1 cellular context compared by ENCODE assay signal in the genomic region with DNA sequence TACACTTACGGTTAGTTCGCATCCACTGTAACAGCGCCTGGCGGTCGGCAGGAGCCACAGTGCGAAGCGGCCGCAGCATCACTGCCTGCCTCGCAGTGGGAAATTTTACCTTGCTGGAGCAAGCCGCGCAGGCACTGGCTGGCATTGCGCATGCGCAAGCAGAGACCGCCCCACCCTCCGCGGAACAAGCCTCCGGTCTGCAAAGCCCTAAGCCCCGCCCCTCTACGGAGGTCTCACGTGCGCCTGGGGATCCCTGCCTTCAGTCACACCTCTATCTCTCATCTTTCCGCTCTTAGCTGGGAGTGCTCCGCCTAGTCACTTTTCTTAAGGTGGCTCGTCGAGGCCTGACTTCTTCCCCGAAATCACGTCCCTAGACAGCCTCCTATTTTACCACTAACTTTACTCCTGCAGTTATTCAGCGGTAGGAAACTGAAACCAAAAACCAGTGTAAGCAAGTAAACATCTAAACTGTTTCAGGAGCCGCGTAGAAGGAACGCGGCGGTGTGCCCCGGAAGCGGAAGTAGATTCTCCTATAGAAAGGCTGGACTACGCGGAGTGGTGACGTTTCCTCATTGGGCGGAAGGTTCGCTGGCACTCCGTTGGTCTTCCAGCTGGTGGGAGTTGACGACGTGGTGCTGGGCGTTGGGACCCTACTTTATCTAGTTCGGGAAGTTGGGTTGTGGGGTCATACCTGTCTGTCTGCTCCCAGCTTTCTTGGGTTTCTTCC.
TF ChIP-seq lines count a peak whose summit lies in the region.

SRP54 (plus strand) TSS at position 572 of the 727 bp plus-strand sequence. CDS start 13,718 bp downstream, outside the sequence.

TF ChIP-seq in HepG2, 621 proteins besides CTCF, POLR2A, EP300 and RAD21 (continued from another document and continues in another):
- TF ChIP-seq, protein P1, sequence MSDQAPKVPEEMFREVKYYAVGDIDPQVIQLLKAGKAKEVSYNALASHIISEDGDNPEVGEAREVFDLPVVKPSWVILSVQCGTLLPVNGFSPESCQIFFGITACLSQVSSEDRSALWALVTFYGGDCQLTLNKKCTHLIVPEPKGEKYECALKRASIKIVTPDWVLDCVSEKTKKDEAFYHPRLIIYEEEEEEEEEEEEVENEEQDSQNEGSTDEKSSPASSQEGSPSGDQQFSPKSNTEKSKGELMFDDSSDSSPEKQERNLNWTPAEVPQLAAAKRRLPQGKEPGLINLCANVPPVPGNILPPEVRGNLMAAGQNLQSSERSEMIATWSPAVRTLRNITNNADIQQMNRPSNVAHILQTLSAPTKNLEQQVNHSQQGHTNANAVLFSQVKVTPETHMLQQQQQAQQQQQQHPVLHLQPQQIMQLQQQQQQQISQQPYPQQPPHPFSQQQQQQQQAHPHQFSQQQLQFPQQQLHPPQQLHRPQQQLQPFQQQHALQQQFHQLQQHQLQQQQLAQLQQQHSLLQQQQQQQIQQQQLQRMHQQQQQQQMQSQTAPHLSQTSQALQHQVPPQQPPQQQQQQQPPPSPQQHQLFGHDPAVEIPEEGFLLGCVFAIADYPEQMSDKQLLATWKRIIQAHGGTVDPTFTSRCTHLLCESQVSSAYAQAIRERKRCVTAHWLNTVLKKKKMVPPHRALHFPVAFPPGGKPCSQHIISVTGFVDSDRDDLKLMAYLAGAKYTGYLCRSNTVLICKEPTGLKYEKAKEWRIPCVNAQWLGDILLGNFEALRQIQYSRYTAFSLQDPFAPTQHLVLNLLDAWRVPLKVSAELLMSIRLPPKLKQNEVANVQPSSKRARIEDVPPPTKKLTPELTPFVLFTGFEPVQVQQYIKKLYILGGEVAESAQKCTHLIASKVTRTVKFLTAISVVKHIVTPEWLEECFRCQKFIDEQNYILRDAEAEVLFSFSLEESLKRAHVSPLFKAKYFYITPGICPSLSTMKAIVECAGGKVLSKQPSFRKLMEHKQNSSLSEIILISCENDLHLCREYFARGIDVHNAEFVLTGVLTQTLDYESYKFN (CRISPR knock-in tag; conservative IDR thresholded peaks at IDR 0.05): peak; percentile 87
- TF ChIP-seq ZBTB21 (CRISPR knock-in tag; IDR thresholded peaks at IDR 0.05): peak; percentile 96
- TF ChIP-seq, protein P2, sequence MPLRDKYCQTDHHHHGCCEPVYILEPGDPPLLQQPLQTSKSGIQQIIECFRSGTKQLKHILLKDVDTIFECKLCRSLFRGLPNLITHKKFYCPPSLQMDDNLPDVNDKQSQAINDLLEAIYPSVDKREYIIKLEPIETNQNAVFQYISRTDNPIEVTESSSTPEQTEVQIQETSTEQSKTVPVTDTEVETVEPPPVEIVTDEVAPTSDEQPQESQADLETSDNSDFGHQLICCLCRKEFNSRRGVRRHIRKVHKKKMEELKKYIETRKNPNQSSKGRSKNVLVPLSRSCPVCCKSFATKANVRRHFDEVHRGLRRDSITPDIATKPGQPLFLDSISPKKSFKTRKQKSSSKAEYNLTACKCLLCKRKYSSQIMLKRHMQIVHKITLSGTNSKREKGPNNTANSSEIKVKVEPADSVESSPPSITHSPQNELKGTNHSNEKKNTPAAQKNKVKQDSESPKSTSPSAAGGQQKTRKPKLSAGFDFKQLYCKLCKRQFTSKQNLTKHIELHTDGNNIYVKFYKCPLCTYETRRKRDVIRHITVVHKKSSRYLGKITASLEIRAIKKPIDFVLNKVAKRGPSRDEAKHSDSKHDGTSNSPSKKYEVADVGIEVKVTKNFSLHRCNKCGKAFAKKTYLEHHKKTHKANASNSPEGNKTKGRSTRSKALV (CRISPR knock-in tag; IDR thresholded peaks at IDR 0.05): peak; percentile 97
- TF ChIP-seq ZBTB2 (CRISPR knock-in tag; IDR thresholded peaks at IDR 0.05; ENCODE audit: low read depth): no peak
- TF ChIP-seq, protein P3, sequence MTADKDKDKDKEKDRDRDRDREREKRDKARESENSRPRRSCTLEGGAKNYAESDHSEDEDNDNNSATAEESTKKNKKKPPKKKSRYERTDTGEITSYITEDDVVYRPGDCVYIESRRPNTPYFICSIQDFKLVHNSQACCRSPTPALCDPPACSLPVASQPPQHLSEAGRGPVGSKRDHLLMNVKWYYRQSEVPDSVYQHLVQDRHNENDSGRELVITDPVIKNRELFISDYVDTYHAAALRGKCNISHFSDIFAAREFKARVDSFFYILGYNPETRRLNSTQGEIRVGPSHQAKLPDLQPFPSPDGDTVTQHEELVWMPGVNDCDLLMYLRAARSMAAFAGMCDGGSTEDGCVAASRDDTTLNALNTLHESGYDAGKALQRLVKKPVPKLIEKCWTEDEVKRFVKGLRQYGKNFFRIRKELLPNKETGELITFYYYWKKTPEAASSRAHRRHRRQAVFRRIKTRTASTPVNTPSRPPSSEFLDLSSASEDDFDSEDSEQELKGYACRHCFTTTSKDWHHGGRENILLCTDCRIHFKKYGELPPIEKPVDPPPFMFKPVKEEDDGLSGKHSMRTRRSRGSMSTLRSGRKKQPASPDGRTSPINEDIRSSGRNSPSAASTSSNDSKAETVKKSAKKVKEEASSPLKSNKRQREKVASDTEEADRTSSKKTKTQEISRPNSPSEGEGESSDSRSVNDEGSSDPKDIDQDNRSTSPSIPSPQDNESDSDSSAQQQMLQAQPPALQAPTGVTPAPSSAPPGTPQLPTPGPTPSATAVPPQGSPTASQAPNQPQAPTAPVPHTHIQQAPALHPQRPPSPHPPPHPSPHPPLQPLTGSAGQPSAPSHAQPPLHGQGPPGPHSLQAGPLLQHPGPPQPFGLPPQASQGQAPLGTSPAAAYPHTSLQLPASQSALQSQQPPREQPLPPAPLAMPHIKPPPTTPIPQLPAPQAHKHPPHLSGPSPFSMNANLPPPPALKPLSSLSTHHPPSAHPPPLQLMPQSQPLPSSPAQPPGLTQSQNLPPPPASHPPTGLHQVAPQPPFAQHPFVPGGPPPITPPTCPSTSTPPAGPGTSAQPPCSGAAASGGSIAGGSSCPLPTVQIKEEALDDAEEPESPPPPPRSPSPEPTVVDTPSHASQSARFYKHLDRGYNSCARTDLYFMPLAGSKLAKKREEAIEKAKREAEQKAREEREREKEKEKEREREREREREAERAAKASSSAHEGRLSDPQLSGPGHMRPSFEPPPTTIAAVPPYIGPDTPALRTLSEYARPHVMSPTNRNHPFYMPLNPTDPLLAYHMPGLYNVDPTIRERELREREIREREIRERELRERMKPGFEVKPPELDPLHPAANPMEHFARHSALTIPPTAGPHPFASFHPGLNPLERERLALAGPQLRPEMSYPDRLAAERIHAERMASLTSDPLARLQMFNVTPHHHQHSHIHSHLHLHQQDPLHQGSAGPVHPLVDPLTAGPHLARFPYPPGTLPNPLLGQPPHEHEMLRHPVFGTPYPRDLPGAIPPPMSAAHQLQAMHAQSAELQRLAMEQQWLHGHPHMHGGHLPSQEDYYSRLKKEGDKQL (CRISPR knock-in tag; IDR thresholded peaks at IDR 0.05; ENCODE audit: low read depth): peak; percentile 42
- peak; percentile 97 for TF ChIP-seq FOXJ3 (CRISPR knock-in tag; IDR thresholded peaks at IDR 0.05; ENCODE audit: borderline replicate concordance)
- TF ChIP-seq, protein P4, sequence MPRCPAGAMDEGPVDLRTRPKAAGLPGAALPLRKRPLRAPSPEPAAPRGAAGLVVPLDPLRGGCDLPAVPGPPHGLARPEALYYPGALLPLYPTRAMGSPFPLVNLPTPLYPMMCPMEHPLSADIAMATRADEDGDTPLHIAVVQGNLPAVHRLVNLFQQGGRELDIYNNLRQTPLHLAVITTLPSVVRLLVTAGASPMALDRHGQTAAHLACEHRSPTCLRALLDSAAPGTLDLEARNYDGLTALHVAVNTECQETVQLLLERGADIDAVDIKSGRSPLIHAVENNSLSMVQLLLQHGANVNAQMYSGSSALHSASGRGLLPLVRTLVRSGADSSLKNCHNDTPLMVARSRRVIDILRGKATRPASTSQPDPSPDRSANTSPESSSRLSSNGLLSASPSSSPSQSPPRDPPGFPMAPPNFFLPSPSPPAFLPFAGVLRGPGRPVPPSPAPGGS (CRISPR knock-in tag; IDR thresholded peaks at IDR 0.05): peak; percentile 80
- peak; percentile 72 for TF ChIP-seq ARID3A (IDR thresholded peaks at IDR 0.05; ENCODE audit: low read depth, low read length)
- TF ChIP-seq, protein P5, sequence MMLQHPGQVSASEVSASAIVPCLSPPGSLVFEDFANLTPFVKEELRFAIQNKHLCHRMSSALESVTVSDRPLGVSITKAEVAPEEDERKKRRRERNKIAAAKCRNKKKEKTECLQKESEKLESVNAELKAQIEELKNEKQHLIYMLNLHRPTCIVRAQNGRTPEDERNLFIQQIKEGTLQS (CRISPR knock-in tag; IDR thresholded peaks at IDR 0.05): peak; percentile 59
- peak; percentile 95 for TF ChIP-seq ZNF580 (CRISPR knock-in tag; IDR thresholded peaks at IDR 0.05; ENCODE audit: borderline replicate concordance, low read depth)
- TF ChIP-seq KAT7 (CRISPR knock-in tag; IDR thresholded peaks at IDR 0.05; ENCODE audit: borderline replicate concordance): peak; percentile 98
- TF ChIP-seq FOXA3 (CRISPR knock-in tag; IDR thresholded peaks at IDR 0.05): peak; percentile 81
- 0 out of 2 replicates have a peak, but pooled peaks have one; percentile 46 for TF ChIP-seq IRF1 (CRISPR knock-in tag; IDR thresholded peaks at IDR 0.05; ENCODE audit: low read depth)
- peak; percentile 99 for TF ChIP-seq ATF6 (CRISPR knock-in tag; conservative IDR thresholded peaks at IDR 0.05)
- TF ChIP-seq ZNF570 (CRISPR knock-in tag; IDR thresholded peaks at IDR 0.05; ENCODE audit: borderline replicate concordance): peak; percentile 91; the same call in 1 of the 2 replicates
- TF ChIP-seq THAP8 (CRISPR knock-in tag; IDR thresholded peaks at IDR 0.05; ENCODE audit: borderline replicate concordance): peak; percentile 77; the same call in 1 of the 2 replicates
- no peak for TF ChIP-seq ZFP82 (CRISPR knock-in tag; IDR thresholded peaks at IDR 0.05; ENCODE audit: borderline replicate concordance)
- TF ChIP-seq REPIN1 (CRISPR knock-in tag; IDR thresholded peaks at IDR 0.05; ENCODE audit: borderline replicate concordance, low read depth): peak; percentile 99
- TF ChIP-seq, protein P6, sequence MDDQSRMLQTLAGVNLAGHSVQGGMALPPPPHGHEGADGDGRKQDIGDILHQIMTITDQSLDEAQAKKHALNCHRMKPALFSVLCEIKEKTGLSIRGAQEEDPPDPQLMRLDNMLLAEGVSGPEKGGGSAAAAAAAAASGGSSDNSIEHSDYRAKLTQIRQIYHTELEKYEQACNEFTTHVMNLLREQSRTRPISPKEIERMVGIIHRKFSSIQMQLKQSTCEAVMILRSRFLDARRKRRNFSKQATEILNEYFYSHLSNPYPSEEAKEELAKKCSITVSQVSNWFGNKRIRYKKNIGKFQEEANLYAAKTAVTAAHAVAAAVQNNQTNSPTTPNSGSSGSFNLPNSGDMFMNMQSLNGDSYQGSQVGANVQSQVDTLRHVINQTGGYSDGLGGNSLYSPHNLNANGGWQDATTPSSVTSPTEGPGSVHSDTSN (CRISPR knock-in tag; IDR thresholded peaks at IDR 0.05; ENCODE audit: borderline replicate concordance): no peak; the same call in 1 of the 2 replicates
- TF ChIP-seq MIER3 (CRISPR knock-in tag; IDR thresholded peaks at IDR 0.05; ENCODE audit: borderline replicate concordance): peak; percentile 92
- TF ChIP-seq ELF4 (CRISPR knock-in tag; IDR thresholded peaks at IDR 0.05; ENCODE audit: borderline replicate concordance): peak; percentile 100
- peak; percentile 97; the same call in 1 of the 2 replicates for TF ChIP-seq ZNF616 (CRISPR knock-in tag; IDR thresholded peaks at IDR 0.05; ENCODE audit: low read depth)
- peak; percentile 75 for TF ChIP-seq RXRB (CRISPR knock-in tag; IDR thresholded peaks at IDR 0.05; ENCODE audit: borderline replicate concordance)
- TF ChIP-seq DNMT1 (CRISPR knock-in tag; IDR thresholded peaks at IDR 0.05): peak; percentile 83; the same call in 1 of the 2 replicates
- TF ChIP-seq PTBP1 (IDR thresholded peaks at IDR 0.05; ENCODE audit: low read depth, low read length, poor library complexity, severe bottlenecking): peak; percentile 91
